1 cellular context compared by ENCODE assay signal in genomic region chr9:16030513-16031185, GRCh38.
TF ChIP-seq lines count a peak whose summit lies in the region.

No MANE protein-coding gene starts in this region.

TF ChIP-seq in WTC11, 78 proteins besides CTCF, POLR2A, EP300 and RAD21 (continued from another document):
- TF ChIP-seq ZNF512 (CRISPR knock-in tag; IDR thresholded peaks at IDR 0.05; ENCODE audit: borderline replicate concordance) (no peak), ZNF396 (CRISPR knock-in tag; IDR thresholded peaks at IDR 0.05; ENCODE audit: borderline replicate concordance) (no peak), ZNF232 (CRISPR knock-in tag; IDR thresholded peaks at IDR 0.05) (no peak), MYBL2 (CRISPR knock-in tag; IDR thresholded peaks at IDR 0.05) (no peak), ZNF532 (CRISPR knock-in tag; IDR thresholded peaks at IDR 0.05; ENCODE audit: borderline replicate concordance) (no peak), RELA (CRISPR knock-in tag; IDR thresholded peaks at IDR 0.05; ENCODE audit: borderline replicate concordance) (no peak), E2F1 (CRISPR knock-in tag; IDR thresholded peaks at IDR 0.05) (no peak), PREB (CRISPR knock-in tag; IDR thresholded peaks at IDR 0.05; ENCODE audit: borderline replicate concordance) (no peak), ATF6 (CRISPR knock-in tag; IDR thresholded peaks at IDR 0.05) (no peak)
